39 cellular contexts compared by ENCODE assay signal in the genomic region with DNA sequence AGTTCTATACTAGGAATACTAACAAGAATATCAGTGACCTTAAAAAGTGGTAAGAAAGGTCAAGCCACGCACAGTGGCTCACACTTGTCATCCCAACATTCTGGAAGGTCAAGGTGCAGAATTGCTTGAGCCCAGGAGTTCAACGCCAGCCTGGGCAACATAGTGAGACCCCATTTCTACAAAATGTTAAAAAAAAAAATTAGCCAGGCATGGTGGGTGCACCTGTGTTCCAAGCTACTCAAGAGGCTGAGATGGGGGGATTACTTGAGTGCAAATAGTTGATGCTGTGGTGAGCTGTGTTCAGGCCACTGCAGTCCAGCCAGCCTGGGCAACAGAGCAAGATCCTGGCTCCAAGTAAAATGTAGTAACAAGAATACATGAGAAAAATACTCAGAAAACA.
"Had no signal": no experiment of that assay in that cellular context is flagged by ENCODE, and none has a peak within 500 bp of the region (broad histone marks: within the 10 kb centered on the region; RNA-seq: fewer than 3 reads in every experiment).

No MANE protein-coding gene starts in this region.

- H3K4me1 ChIP-seq: adrenal gland, ascending aorta, body of pancreas, breast epithelium had no signal

- ATAC-seq: activated naive CD4-positive, alpha-beta T cell treated with anti-CD3 and anti-CD28 coated beads, Interleukin-2, amount 50 U/mL, for 72 hours; activated naive CD8-positive, alpha-beta T cell treated with anti-CD3 and anti-CD28 coated beads, Interleukin-2, amount 50 U/mL, for 24 hours; activated T-cell treated with anti-CD3 and anti-CD28 coated beads, Interleukin-2, amount 50 U/mL, for 4 hours; activated T-cell treated with anti-CD3 and anti-CD28 coated beads, Interleukin-2, amount 50 U/mL, for 72 hours; activated T-helper 17 cell treated with anti-CD3 and anti-CD28 coated beads, Interleukin-2, amount 50 U/mL, for 72 hours; body of pancreas had no signal

- H3K36me3 ChIP-seq: adrenal gland, ascending aorta, brain microvascular endothelial cell, breast epithelium, cardiac muscle cell had no signal

- H3K27me3 Mint-ChIP-seq: activated naive CD4-positive, alpha-beta T cell treated with anti-CD3 and anti-CD28 coated beads, Interleukin-2, amount 10 ng/mL, durations not matched to agents 7 days and 5 days; activated naive CD4-positive, alpha-beta T cell treated with anti-CD3 and anti-CD28 coated beads, Interleukin-2, amount 50 U/mL, for 24 hours; activated naive CD8-positive, alpha-beta T cell; activated naive CD8-positive, alpha-beta T cell treated with anti-CD3 and anti-CD28 coated beads for 36 hours; activated naive CD8-positive, alpha-beta T cell treated with anti-CD3 and anti-CD28 coated beads, Interleukin-2, amount 10 ng/mL, durations not matched to agents 7 days and 5 days; activated T-cell treated with anti-CD3 and anti-CD28 coated beads, Interleukin-2, amount 50 U/mL, for 24 hours; activated T-helper 17 cell treated with anti-CD3 and anti-CD28 coated beads, Interleukin-2, amount 50 U/mL, for 72 hours; brain; central memory CD8-positive, alpha-beta T cell had no signal

- H3K4me1 Mint-ChIP-seq: activated naive CD4-positive, alpha-beta T cell treated with anti-CD3 and anti-CD28 coated beads, Interleukin-2, amount 10 ng/mL, durations not matched to agents 7 days and 5 days; activated naive CD4-positive, alpha-beta T cell treated with anti-CD3 and anti-CD28 coated beads, Interleukin-2, amount 50 U/mL, for 24 hours; activated naive CD8-positive, alpha-beta T cell treated with anti-CD3 and anti-CD28 coated beads for 36 hours; activated naive CD8-positive, alpha-beta T cell treated with anti-CD3 and anti-CD28 coated beads, Interleukin-2, amount 10 ng/mL, durations not matched to agents 7 days and 5 days; activated naive CD8-positive, alpha-beta T cell treated with anti-CD3 and anti-CD28 coated beads, Interleukin-2, amount 50 U/mL, for 24 hours; activated T-helper 17 cell treated with anti-CD3 and anti-CD28 coated beads, Interleukin-2, amount 50 U/mL, for 72 hours; brain; central memory CD8-positive, alpha-beta T cell had no signal

- FAIRE-seq: astrocyte, bronchial epithelial cell had no signal

- H3K4me3 Mint-ChIP-seq: activated naive CD4-positive, alpha-beta T cell treated with anti-CD3 and anti-CD28 coated beads for 36 hours; activated naive CD4-positive, alpha-beta T cell treated with anti-CD3 and anti-CD28 coated beads, Interleukin-2, amount 10 ng/mL, durations not matched to agents 7 days and 5 days; activated naive CD4-positive, alpha-beta T cell treated with anti-CD3 and anti-CD28 coated beads, Interleukin-2, amount 50 U/mL, for 24 hours; activated naive CD8-positive, alpha-beta T cell; activated naive CD8-positive, alpha-beta T cell treated with anti-CD3 and anti-CD28 coated beads for 36 hours; activated naive CD8-positive, alpha-beta T cell treated with anti-CD3 and anti-CD28 coated beads, Interleukin-2, amount 10 ng/mL, durations not matched to agents 7 days and 5 days; activated naive CD8-positive, alpha-beta T cell treated with anti-CD3 and anti-CD28 coated beads, Interleukin-2, amount 50 U/mL, for 24 hours; activated T-cell treated with anti-CD3 and anti-CD28 coated beads, Interleukin-2, amount 50 U/mL, for 24 hours; activated T-cell treated with anti-CD3 and anti-CD28 coated beads, Interleukin-2, amount 50 U/mL, for 4 hours; activated T-cell treated with anti-CD3 and anti-CD28 coated beads, Interleukin-2, amount 50 U/mL, for 72 hours; activated T-helper 1 cell treated with anti-CD3 and anti-CD28 coated beads, Interleukin-12 subunit alpha, Interleukin-12 subunit beta, Interleukin-2, Interleukin-4 antibody, amounts not matched to agents 30 ng/mL and 10 ng/mL and 1 ng/mL, durations not matched to agents 14 hours and 24 hours and 36 hours; activated T-helper 17 cell treated with anti-CD3 and anti-CD28 coated beads, Interleukin-2, amount 50 U/mL, for 72 hours; brain; central memory CD8-positive, alpha-beta T cell had no signal

- H3K27ac Mint-ChIP-seq: activated naive CD4-positive, alpha-beta T cell treated with anti-CD3 and anti-CD28 coated beads for 36 hours; activated naive CD4-positive, alpha-beta T cell treated with anti-CD3 and anti-CD28 coated beads, Interleukin-2, amount 10 ng/mL, durations not matched to agents 7 days and 5 days; activated naive CD4-positive, alpha-beta T cell treated with anti-CD3 and anti-CD28 coated beads, Interleukin-2, amount 50 U/mL, for 24 hours; activated naive CD4-positive, alpha-beta T cell treated with anti-CD3 and anti-CD28 coated beads, Interleukin-2, amount 50 U/mL, for 72 hours; activated naive CD8-positive, alpha-beta T cell; activated naive CD8-positive, alpha-beta T cell treated with anti-CD3 and anti-CD28 coated beads for 36 hours; activated naive CD8-positive, alpha-beta T cell treated with anti-CD3 and anti-CD28 coated beads, Interleukin-2, amount 10 ng/mL, durations not matched to agents 7 days and 5 days; activated naive CD8-positive, alpha-beta T cell treated with anti-CD3 and anti-CD28 coated beads, Interleukin-2, amount 50 U/mL, for 24 hours; activated T-cell treated with anti-CD3 and anti-CD28 coated beads, Interleukin-2, amount 50 U/mL, for 24 hours; activated T-cell treated with anti-CD3 and anti-CD28 coated beads, Interleukin-2, amount 50 U/mL, for 72 hours; activated T-helper 1 cell treated with anti-CD3 and anti-CD28 coated beads, Interleukin-12 subunit alpha, Interleukin-12 subunit beta, Interleukin-2, Interleukin-4 antibody, amounts not matched to agents 30 ng/mL and 10 ng/mL and 1 ng/mL, durations not matched to agents 14 hours and 24 hours and 36 hours; activated T-helper 17 cell treated with anti-CD3 and anti-CD28 coated beads, Interleukin-2, amount 50 U/mL, for 72 hours; activated T-helper 2 cell treated with anti-CD3 and anti-CD28 coated beads, Interferon-gamma antibody, Interleukin-2, Interleukin-4, amounts not matched to agents 10 μg/mL and 5 μg/mL and 100 μg/mL, durations not matched to agents 14 hours and 24 hours and 36 hours; brain had no signal

- H3K27ac ChIP-seq: adrenal gland, ascending aorta, body of pancreas, brain microvascular endothelial cell, breast epithelium, cardiac muscle cell had no signal

- H3K27me3 ChIP-seq: adrenal gland, ascending aorta, body of pancreas, brain microvascular endothelial cell, breast epithelium, cardiac muscle cell had no signal

- H3K9me3 ChIP-seq: adrenal gland, ascending aorta, body of pancreas, breast epithelium had no signal

- H3K9me3 Mint-ChIP-seq: activated naive CD4-positive, alpha-beta T cell treated with anti-CD3 and anti-CD28 coated beads for 36 hours; activated naive CD4-positive, alpha-beta T cell treated with anti-CD3 and anti-CD28 coated beads, Interleukin-2, amount 10 ng/mL, durations not matched to agents 7 days and 5 days; activated naive CD4-positive, alpha-beta T cell treated with anti-CD3 and anti-CD28 coated beads, Interleukin-2, amount 50 U/mL, for 24 hours; activated naive CD4-positive, alpha-beta T cell treated with anti-CD3 and anti-CD28 coated beads, Interleukin-2, amount 50 U/mL, for 72 hours; activated naive CD8-positive, alpha-beta T cell treated with anti-CD3 and anti-CD28 coated beads for 36 hours; activated naive CD8-positive, alpha-beta T cell treated with anti-CD3 and anti-CD28 coated beads, Interleukin-2, amount 10 ng/mL, durations not matched to agents 7 days and 5 days; activated naive CD8-positive, alpha-beta T cell treated with anti-CD3 and anti-CD28 coated beads, Interleukin-2, amount 50 U/mL, for 24 hours; activated T-cell treated with anti-CD3 and anti-CD28 coated beads, Interleukin-2, amount 50 U/mL, for 24 hours; activated T-cell treated with anti-CD3 and anti-CD28 coated beads, Interleukin-2, amount 50 U/mL, for 4 hours; activated T-cell treated with anti-CD3 and anti-CD28 coated beads, Interleukin-2, amount 50 U/mL, for 72 hours; activated T-helper 1 cell treated with anti-CD3 and anti-CD28 coated beads, Interleukin-12 subunit alpha, Interleukin-12 subunit beta, Interleukin-2, Interleukin-4 antibody, amounts not matched to agents 30 ng/mL and 10 ng/mL and 1 ng/mL, durations not matched to agents 14 hours and 24 hours and 36 hours; activated T-helper 17 cell treated with anti-CD3 and anti-CD28 coated beads, Interleukin-2, amount 50 U/mL, for 72 hours; activated T-helper 2 cell treated with anti-CD3 and anti-CD28 coated beads, Interferon-gamma antibody, Interleukin-2, Interleukin-4, amounts not matched to agents 10 μg/mL and 5 μg/mL and 100 μg/mL, durations not matched to agents 14 hours and 24 hours and 36 hours; brain had no signal

- H3K4me3 ChIP-seq: adrenal gland, ascending aorta, body of pancreas, breast epithelium, cardiac muscle cell had no signal

- H3K36me3 Mint-ChIP-seq: activated naive CD4-positive, alpha-beta T cell treated with anti-CD3 and anti-CD28 coated beads, Interleukin-2, amount 10 ng/mL, durations not matched to agents 7 days and 5 days; activated naive CD4-positive, alpha-beta T cell treated with anti-CD3 and anti-CD28 coated beads, Interleukin-2, amount 50 U/mL, for 24 hours; activated naive CD4-positive, alpha-beta T cell treated with anti-CD3 and anti-CD28 coated beads, Interleukin-2, amount 50 U/mL, for 72 hours; activated naive CD8-positive, alpha-beta T cell; activated naive CD8-positive, alpha-beta T cell treated with anti-CD3 and anti-CD28 coated beads for 36 hours; activated naive CD8-positive, alpha-beta T cell treated with anti-CD3 and anti-CD28 coated beads, Interleukin-2, amount 10 ng/mL, durations not matched to agents 7 days and 5 days had no signal

- DNase-seq: activated effector memory CD4-positive, alpha-beta T cell treated with anti-CD3 and anti-CD28 coated beads, Interleukin-2, amount 50 U/mL, for 16 hours; activated effector memory CD4-positive, alpha-beta T cell treated with Interleukin-2 at 50 U/mL for 16 hours; activated gamma-delta T cell; activated gamma-delta T cell treated with Interleukin-2 at 50 U/mL for 16 hours; activated naive CD4-positive, alpha-beta T cell; activated naive CD4-positive, alpha-beta T cell treated with anti-CD3 and anti-CD28 coated beads for 36 hours; activated naive CD4-positive, alpha-beta T cell treated with anti-CD3 and anti-CD28 coated beads, Interleukin-2, amount 10 ng/mL, durations not matched to agents 7 days and 5 days; activated naive CD4-positive, alpha-beta T cell treated with anti-CD3 and anti-CD28 coated beads, Interleukin-2, amount 50 U/mL, for 16 hours; activated naive CD4-positive, alpha-beta T cell treated with Interleukin-2 at 50 U/mL for 16 hours; activated naive CD8-positive, alpha-beta T cell treated with anti-CD3 and anti-CD28 coated beads for 36 hours; activated naive CD8-positive, alpha-beta T cell treated with anti-CD3 and anti-CD28 coated beads, Interleukin-2, amount 10 ng/mL, durations not matched to agents 7 days and 5 days; activated naive CD8-positive, alpha-beta T cell treated with anti-CD3 and anti-CD28 coated beads, Interleukin-2, amount 50 U/mL, for 24 hours; activated T-cell treated with anti-CD3 and anti-CD28 coated beads, Interleukin-2, amount 50 U/mL, for 24 hours; activated T-cell treated with anti-CD3 and anti-CD28 coated beads, Interleukin-2, amount 50 U/mL, for 4 hours; activated T-cell treated with anti-CD3 and anti-CD28 coated beads, Interleukin-2, amount 50 U/mL, for 48 hours; activated T-cell treated with anti-CD3 and anti-CD28 coated beads, Interleukin-2, amount 50 U/mL, for 72 hours; adrenal gland; amniotic stem cell; amygdala; anterior cingulate cortex; aorta; body of pancreas; brain microvascular endothelial cell; caudate nucleus; central memory CD4-positive, alpha-beta T cell; cerebellar nuclear complex had no signal
